Comparison of ENCODE assay signal across 21 cellular contexts in genomic region chr7:157555921-157556320, GRCh38.
"Had no signal": no experiment of that assay in that cellular context is flagged by ENCODE, and none has a peak within 500 bp of the region (broad histone marks: within the 10 kb centered on the region; RNA-seq: fewer than 3 reads in every experiment).

No MANE protein-coding gene starts in this region.

- H3K4me1 ChIP-seq: prostate gland, suprapubic skin, transverse colon had no signal

- H3K4me3 ChIP-seq: dorsolateral prefrontal cortex, hepatocyte, prostate gland, suprapubic skin, transverse colon had no signal

- H3K36me3 ChIP-seq: prostate gland, suprapubic skin, transverse colon had no signal

- H3K27ac ChIP-seq: dorsolateral prefrontal cortex, epithelial cell of prostate, hepatocyte, prostate gland, suprapubic skin, transverse colon had no signal

- H3K27ac Mint-ChIP-seq: activated naive CD4-positive, alpha-beta T cell treated with anti-CD3 and anti-CD28 coated beads, Interleukin-2, amount 50 U/mL, for 72 hours; activated T-cell treated with anti-CD3 and anti-CD28 coated beads, Interleukin-2, amount 50 U/mL, for 72 hours; stimulated activated naive CD8-positive, alpha-beta T cell treated with anti-CD3 and anti-CD28 coated beads, Interleukin-15, amount 100 ng/mL, for 72 hours; T-helper 1 cell treated with Interleukin-12 subunit alpha and Interleukin-12 subunit beta and Interleukin-4 antibody, amounts not matched to agents 30 μg/mL and 1 μg/mL, for 36 hours had no signal

- DNase-seq: activated CD4-positive, alpha-beta T cell treated with anti-CD3 and anti-CD28 coated beads, Interleukin-2, amount 50 U/mL, for 1 hour; activated CD4-positive, CD25-positive, alpha-beta regulatory T cell treated with anti-CD3 and anti-CD28 coated beads, Interleukin-2, amount 50 U/mL, for 72 hours; activated gamma-delta T cell treated with Interleukin-2 at 50 U/mL for 16 hours; activated T-cell treated with anti-CD3 and anti-CD28 coated beads, Interleukin-2, amount 50 U/mL, for 72 hours; amniotic stem cell; caudate nucleus; foreskin fibroblast; midbrain; small intestine; stimulated activated CD4-positive, alpha-beta T cell treated with anti-CD3 and anti-CD28 coated beads, Interleukin-4, amount 100 ng/mL, for 1 hour; stimulated activated naive CD8-positive, alpha-beta T cell treated with anti-CD3 and anti-CD28 coated beads, Interleukin-15, amount 100 ng/mL, for 72 hours had no signal

- H3K9me3 ChIP-seq: prostate gland, suprapubic skin, transverse colon had no signal

- H3K27me3 ChIP-seq: dorsolateral prefrontal cortex, hepatocyte, suprapubic skin, transverse colon had no signal

- H3K27me3 Mint-ChIP-seq: stimulated activated naive CD8-positive, alpha-beta T cell treated with anti-CD3 and anti-CD28 coated beads, Interleukin-15, amount 100 ng/mL, for 72 hours had no signal

- H3K36me3 Mint-ChIP-seq: activated naive CD4-positive, alpha-beta T cell treated with anti-CD3 and anti-CD28 coated beads, Interleukin-2, amount 50 U/mL, for 72 hours had no signal

- H3K4me3 Mint-ChIP-seq: activated T-cell treated with anti-CD3 and anti-CD28 coated beads, Interleukin-2, amount 50 U/mL, for 72 hours; stimulated activated naive CD8-positive, alpha-beta T cell treated with anti-CD3 and anti-CD28 coated beads, Interleukin-15, amount 100 ng/mL, for 72 hours; T-helper 1 cell treated with Interleukin-12 subunit alpha and Interleukin-12 subunit beta and Interleukin-4 antibody, amounts not matched to agents 30 μg/mL and 1 μg/mL, for 36 hours had no signal

- ATAC-seq: activated naive CD4-positive, alpha-beta T cell treated with anti-CD3 and anti-CD28 coated beads, Interleukin-2, amount 50 U/mL, for 72 hours; activated T-cell treated with anti-CD3 and anti-CD28 coated beads, Interleukin-2, amount 50 U/mL, for 72 hours; right cardiac atrium; stimulated activated naive CD8-positive, alpha-beta T cell treated with anti-CD3 and anti-CD28 coated beads, Interleukin-15, amount 100 ng/mL, for 72 hours had no signal

- H3K9me3 Mint-ChIP-seq: activated naive CD4-positive, alpha-beta T cell treated with anti-CD3 and anti-CD28 coated beads, Interleukin-2, amount 50 U/mL, for 72 hours; activated T-cell treated with anti-CD3 and anti-CD28 coated beads, Interleukin-2, amount 50 U/mL, for 72 hours; neural crest cell; stimulated activated naive CD8-positive, alpha-beta T cell treated with anti-CD3 and anti-CD28 coated beads, Interleukin-15, amount 100 ng/mL, for 72 hours; T-helper 1 cell treated with Interleukin-12 subunit alpha and Interleukin-12 subunit beta and Interleukin-4 antibody, amounts not matched to agents 30 μg/mL and 1 μg/mL, for 36 hours had no signal

- H3K4me1 Mint-ChIP-seq: neural crest cell; stimulated activated naive CD8-positive, alpha-beta T cell treated with anti-CD3 and anti-CD28 coated beads, Interleukin-15, amount 100 ng/mL, for 72 hours had no signal
